17 cellular contexts compared by ENCODE assay signal in the genomic region with DNA sequence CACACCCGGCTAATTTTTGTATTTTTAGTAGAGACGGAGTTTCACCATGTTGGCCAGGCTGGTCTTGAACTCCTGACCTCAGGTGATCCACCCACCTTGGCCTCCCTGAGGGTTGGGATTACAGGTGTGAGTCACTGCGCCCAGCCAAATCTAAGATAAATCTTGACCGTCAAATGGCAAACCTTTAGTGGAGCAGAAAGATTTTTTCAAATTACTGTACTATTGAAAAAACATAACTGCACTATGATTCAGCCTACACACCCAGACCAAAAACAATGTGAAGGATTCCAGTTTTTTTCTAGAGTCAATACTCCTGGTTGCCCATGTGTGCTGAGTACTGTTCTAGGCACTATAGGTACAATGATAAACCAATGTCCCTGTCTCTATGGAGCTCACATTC. TPM values are rescaled to one million over a fixed set of nuclear protein-coding genes. Genes with fewer than 3 reads are reported as not detected.
A peak's percentile ranks its signal among the peaks of the same experiment; 100 is the strongest.
DNase-seq lines count a peak whose midpoint lies in the region; ATAC-seq and TF ChIP-seq lines count a peak whose summit lies in the region.
"Had no signal": no experiment of that assay in that cellular context is flagged by ENCODE, and none has a peak within 500 bp of the region (broad histone marks: within the 10 kb centered on the region; RNA-seq: fewer than 3 reads in every experiment).

No MANE protein-coding gene starts in this region.

- H3K27ac Mint-ChIP-seq in H9 (peak overlapping the region in 2 of 3 experiments; percentile 11 to 93; a peak in 2 of 7 replicates), WTC11 (peak overlapping the region; percentile 16; the same call in 1 of the 2 replicates)
- H3K27ac Mint-ChIP-seq: activated CD4-positive, alpha-beta memory T cell treated with anti-CD3 and anti-CD28 coated beads for 36 hours had no signal

- H2BK5ac ChIP-seq in H9 (ENCODE audit: insufficient read length, low read length) = no peak overlapping the region

- no peak overlapping the region for H4K5ac ChIP-seq in H9 (ENCODE audit: insufficient read length, low read depth, low read length)

- H3K4me1 ChIP-seq in H9 (ENCODE audit: insufficient read depth, low read length) = peaks cover 6% of the 10 kb centered on the region
- peaks cover 23% of the 10 kb centered on the region for H3K4me1 ChIP-seq in stomach smooth muscle (ENCODE audit: control insufficient read depth, insufficient read depth, low read length)
- H3K4me1 ChIP-seq: BLaER1, pancreas had no signal

- H3K79me1 ChIP-seq in H9 (ENCODE audit: insufficient read depth, low read depth, low read length, poor library complexity, severe bottlenecking) = no peaks in the 10 kb centered on the region

- TF ChIP-seq CTCF in H9 (conservative IDR thresholded peaks at IDR 0.05) (no peak), WTC11 (IDR thresholded peaks at IDR 0.05) (no peak), fibroblast of mammary gland (conservative IDR thresholded peaks at IDR 0.05; ENCODE audit: control insufficient read depth, insufficient read depth, low read depth, low read length) (no peak)

- no peaks in the 10 kb centered on the region for H3K23me2 ChIP-seq in H9 (ENCODE audit: insufficient read length, low read depth, low read length, poor library complexity, severe bottlenecking)

- H3K36me3 ChIP-seq in stomach smooth muscle (ENCODE audit: control insufficient read depth in 2 of 2, insufficient read depth in 2 of 2, low read length in 2 of 2) = peaks cover 0 to 13% of the 10 kb centered on the region in 2 donors
- H3K36me3 ChIP-seq: pancreas had no signal

- H3T11ph ChIP-seq in H9 (ENCODE audit: low read length) = no peak overlapping the region

- H3K27me3 ChIP-seq in H9 (ENCODE audit: insufficient read depth, low read length) (no peaks in the 10 kb centered on the region), stomach smooth muscle (ENCODE audit: control insufficient read depth in 1 of 2, insufficient read depth in 2 of 2, low read length in 2 of 2) (no peaks in the 10 kb centered on the region)
- H3K27me3 ChIP-seq: BLaER1, pancreas had no signal

- H3K4me3 ChIP-seq in fibroblast of mammary gland (ENCODE audit: control insufficient read depth, low read depth, low read length) = no peak overlapping the region
- no peak overlapping the region for H3K4me3 ChIP-seq in stomach smooth muscle (ENCODE audit: low read length in 2 of 2)
- H3K4me3 ChIP-seq: BLaER1, mucosa of descending colon, pancreas had no signal

- no peak overlapping the region for H2BK20ac ChIP-seq in H9 (ENCODE audit: low read depth, low read length, poor library complexity, severe bottlenecking)

- H2AFZ ChIP-seq in H9 (ENCODE audit: low read length) = no peak overlapping the region

- H3K14ac ChIP-seq in H9 (ENCODE audit: insufficient read depth, low read length) = no peak overlapping the region

- H3K9me3 ChIP-seq in H9 (ENCODE audit: control insufficient read depth, low read depth, low read length) = no peaks in the 10 kb centered on the region
- no peaks in the 10 kb centered on the region for H3K9me3 ChIP-seq in stomach smooth muscle (ENCODE audit: control insufficient read depth in 2 of 2, low read length in 2 of 2)
- H3K9me3 ChIP-seq: mucosa of descending colon, pancreas had no signal

- H3K27ac ChIP-seq in H9 (ENCODE audit: insufficient read length, low read depth, low read length) = no peak overlapping the region
- peak overlapping the region; percentile 41 for H3K27ac ChIP-seq in stomach smooth muscle (ENCODE audit: low read length)
- H3K27ac ChIP-seq: BLaER1, pancreas had no signal

- no peak overlapping the region for H3K4ac ChIP-seq in H9 (ENCODE audit: low read depth, low read length)

- no peak for DNase-seq in H9
- no peak for DNase-seq in WTC11 (ENCODE audit: low spot score)
- DNase-seq in fibroblast of mammary gland (ENCODE audit: low read depth) = peak; percentile 12
- no peak for DNase-seq in KG1 (lab: John Stamatoyannopoulos, UW)
- no peak for DNase-seq in inferior parietal cortex (ENCODE audit: extremely low spot score)
- DNase-seq: activated CD4-positive, alpha-beta memory T cell treated with anti-CD3 and anti-CD28 coated beads for 36 hours; anterior cingulate cortex; DMS79; H7; mucosa of descending colon; NCI-H1436 treated with DMSO at 0.1 percent for 48 hours; NCI-H446; pancreas; stimulated activated naive CD4-positive, alpha-beta T cell had no signal

- peaks cover 5 to 10% (median 9%) of the 10 kb centered on the region in 3 experiments for H3K36me3 Mint-ChIP-seq in H9 (ENCODE audit: insufficient read depth in 1 of 3, low read depth in 3 of 3)
- H3K36me3 Mint-ChIP-seq in WTC11 = peaks cover 12% of the 10 kb centered on the region

- no peak overlapping the region for H2AK5ac ChIP-seq in H9 (ENCODE audit: insufficient read length, low read length)

- H4K8ac ChIP-seq in H9 (replicated peaks; ENCODE audit: insufficient read length, low read depth, low read length) = no peak overlapping the region

- no peak overlapping the region for H4K91ac ChIP-seq in H9 (ENCODE audit: insufficient read length, low read depth, low read length)

- no peak overlapping the region for H2BK15ac ChIP-seq in H9 (ENCODE audit: low read depth, low read length)

- CTCF ChIA-PET in WTC11 (lab: Charles Lee) = interaction anchor here (0.8 kb wide), 1 partner anchor 172 kb away, joined by 3 read pairs; no protein-coding TSS in a partner anchor

- no peak overlapping the region for H3K18ac ChIP-seq in H9 (ENCODE audit: insufficient read length, low read depth, low read length)

- H3K4me3 Mint-ChIP-seq in H9 (no peak overlapping the region), WTC11 (no peak overlapping the region)
- H3K4me3 Mint-ChIP-seq: activated CD4-positive, alpha-beta memory T cell treated with anti-CD3 and anti-CD28 coated beads for 36 hours had no signal

- H3K9me3 Mint-ChIP-seq in H9 (peaks cover 4 to 5% of the 10 kb centered on the region in 2 experiments; a peak in 4 of 5 replicates), WTC11 (peaks cover 5% of the 10 kb centered on the region; the same call in 1 of the 2 replicates)

- H4K20me1 ChIP-seq in H9 (ENCODE audit: control insufficient read depth, insufficient read depth, insufficient read length) = no peaks in the 10 kb centered on the region
- H4K20me1 ChIP-seq: BLaER1 had no signal

- no CpG with 5 or more reads among the region's 4 CpGs for WGBS in H9 (ENCODE audit: extremely low coverage, insufficient read length, low lambda C conversion rate)

- H3K79me2 ChIP-seq in H9 (ENCODE audit: insufficient read depth, low read length) = no peaks in the 10 kb centered on the region

- H3K27me3 Mint-ChIP-seq in H9 (ENCODE audit: low read depth) (no peaks in the 10 kb centered on the region), WTC11 (ENCODE audit: low read depth) (no peaks in the 10 kb centered on the region)
- H3K27me3 Mint-ChIP-seq: activated CD4-positive, alpha-beta memory T cell treated with anti-CD3 and anti-CD28 coated beads for 36 hours had no signal

- ATAC-seq in WTC11 (no peak), GM19395 (IDR thresholded peaks at IDR 0.05; ENCODE audit: unreplicated experiment) (no peak)

- POLR2A ChIA-PET in WTC11 (lab: Charles Lee) = no interaction called here

- H2BK120ac ChIP-seq in H9 (ENCODE audit: low read depth, low read length, poor library complexity, severe bottlenecking) = no peak overlapping the region

- no peak overlapping the region for H3K23ac ChIP-seq in H9 (ENCODE audit: insufficient read length, low read depth, low read length)

- H2BK12ac ChIP-seq in H9 (ENCODE audit: insufficient read length, low read depth, low read length) = no peak overlapping the region

- H3K56ac ChIP-seq in H9 (ENCODE audit: insufficient read length, low read depth, low read length) = no peak overlapping the region

- no peak overlapping the region for H3K4me2 ChIP-seq in H9 (ENCODE audit: insufficient read depth, insufficient read length, low read length)
- H3K4me2 ChIP-seq: BLaER1 had no signal

- H3K4me1 Mint-ChIP-seq in H9 (peaks cover 31 to 41% of the 10 kb centered on the region in 2 experiments), WTC11 (peaks cover 43% of the 10 kb centered on the region)

- no peak overlapping the region for H3K9ac ChIP-seq in H9 (ENCODE audit: extremely low read depth, insufficient read length, low read length)
- H3K9ac ChIP-seq in stomach smooth muscle (ENCODE audit: low read length in 2 of 2) = no peak overlapping the region
- H3K9ac ChIP-seq: BLaER1 had no signal

TF ChIP-seq in WTC11, 78 proteins besides CTCF, POLR2A, EP300 and RAD21 (continues in another document):
- TF ChIP-seq, protein P1, sequence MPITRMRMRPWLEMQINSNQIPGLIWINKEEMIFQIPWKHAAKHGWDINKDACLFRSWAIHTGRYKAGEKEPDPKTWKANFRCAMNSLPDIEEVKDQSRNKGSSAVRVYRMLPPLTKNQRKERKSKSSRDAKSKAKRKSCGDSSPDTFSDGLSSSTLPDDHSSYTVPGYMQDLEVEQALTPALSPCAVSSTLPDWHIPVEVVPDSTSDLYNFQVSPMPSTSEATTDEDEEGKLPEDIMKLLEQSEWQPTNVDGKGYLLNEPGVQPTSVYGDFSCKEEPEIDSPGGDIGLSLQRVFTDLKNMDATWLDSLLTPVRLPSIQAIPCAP (CRISPR knock-in tag; IDR thresholded peaks at IDR 0.05) = no peak
- TF ChIP-seq, protein P2, sequence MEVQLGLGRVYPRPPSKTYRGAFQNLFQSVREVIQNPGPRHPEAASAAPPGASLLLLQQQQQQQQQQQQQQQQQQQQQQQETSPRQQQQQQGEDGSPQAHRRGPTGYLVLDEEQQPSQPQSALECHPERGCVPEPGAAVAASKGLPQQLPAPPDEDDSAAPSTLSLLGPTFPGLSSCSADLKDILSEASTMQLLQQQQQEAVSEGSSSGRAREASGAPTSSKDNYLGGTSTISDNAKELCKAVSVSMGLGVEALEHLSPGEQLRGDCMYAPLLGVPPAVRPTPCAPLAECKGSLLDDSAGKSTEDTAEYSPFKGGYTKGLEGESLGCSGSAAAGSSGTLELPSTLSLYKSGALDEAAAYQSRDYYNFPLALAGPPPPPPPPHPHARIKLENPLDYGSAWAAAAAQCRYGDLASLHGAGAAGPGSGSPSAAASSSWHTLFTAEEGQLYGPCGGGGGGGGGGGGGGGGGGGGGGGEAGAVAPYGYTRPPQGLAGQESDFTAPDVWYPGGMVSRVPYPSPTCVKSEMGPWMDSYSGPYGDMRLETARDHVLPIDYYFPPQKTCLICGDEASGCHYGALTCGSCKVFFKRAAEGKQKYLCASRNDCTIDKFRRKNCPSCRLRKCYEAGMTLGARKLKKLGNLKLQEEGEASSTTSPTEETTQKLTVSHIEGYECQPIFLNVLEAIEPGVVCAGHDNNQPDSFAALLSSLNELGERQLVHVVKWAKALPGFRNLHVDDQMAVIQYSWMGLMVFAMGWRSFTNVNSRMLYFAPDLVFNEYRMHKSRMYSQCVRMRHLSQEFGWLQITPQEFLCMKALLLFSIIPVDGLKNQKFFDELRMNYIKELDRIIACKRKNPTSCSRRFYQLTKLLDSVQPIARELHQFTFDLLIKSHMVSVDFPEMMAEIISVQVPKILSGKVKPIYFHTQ (CRISPR knock-in tag; IDR thresholded peaks at IDR 0.05) = no peak
- no peak for TF ChIP-seq SMAD3 (CRISPR knock-in tag; IDR thresholded peaks at IDR 0.05; ENCODE audit: borderline replicate concordance)
- TF ChIP-seq FOXP1 (CRISPR knock-in tag; IDR thresholded peaks at IDR 0.05; ENCODE audit: borderline replicate concordance) = no peak
- TF ChIP-seq ZNF219 (CRISPR knock-in tag; IDR thresholded peaks at IDR 0.05; ENCODE audit: borderline replicate concordance) = no peak

RNA-seq across cellular contexts. Expression of a gene that starts 33.9 kb away (rescaled TPM):
- 13.1 and 15.3 TPM in 2 replicates for total RNA-seq in H9 (2021)
- total RNA-seq in WTC11 (2021) = 27.1 to 28.7 TPM (median 28.0 TPM) in 3 replicates
